ENCODE assay signal across 14 cellular contexts in the genomic region with DNA sequence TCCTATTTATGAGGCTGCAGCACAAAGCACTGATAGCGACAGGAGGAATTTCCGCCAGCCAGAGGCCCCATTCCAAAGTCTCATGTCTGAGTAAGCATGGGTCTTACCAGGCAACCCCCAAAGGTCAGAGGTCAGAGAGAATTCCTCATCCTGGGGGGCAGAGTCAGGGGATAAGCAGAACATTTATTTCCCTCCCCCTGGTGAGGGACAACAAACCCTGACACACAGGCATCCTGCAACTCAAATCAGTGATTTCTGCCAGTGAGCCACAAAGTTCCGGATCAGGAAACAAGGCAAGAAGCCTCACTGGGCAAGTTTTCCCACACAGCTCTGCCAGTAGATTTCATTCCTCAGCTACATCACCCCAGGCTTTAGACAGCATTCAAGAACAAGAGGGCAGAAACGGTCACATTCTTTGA. TPM values are rescaled to one million over a fixed set of nuclear protein-coding genes. Genes with fewer than 3 reads are reported as not detected.
DNase-seq lines count a peak whose midpoint lies in the region; ATAC-seq and TF ChIP-seq lines count a peak whose summit lies in the region.
"Had no signal": no experiment of that assay in that cellular context is flagged by ENCODE, and none has a peak within 500 bp of the region (broad histone marks: within the 10 kb centered on the region; RNA-seq: fewer than 3 reads in every experiment).

No MANE protein-coding gene starts in this region.

- WGBS in adrenal gland, 4 donors = 64 to 71% (median 69%) methylated on average over 4 of the region's 4 CpGs
- WGBS in ovary, 3 donors = 10 to 27% (median 18%) methylated on average over 4 of the region's 4 CpGs

- DNase-seq in ELF-1 (ENCODE audit: low read depth, low spot score) (peak; percentile 85), adrenal gland (peak in 5 of 7 donors; percentile 11 to 62 (median 29)), left ventricle myocardium superior (no peak), ovary (peak in 3 of 5 donors; percentile 26 to 45 (median 37)), DMS 273 (lab: John Stamatoyannopoulos, UW; ENCODE audit: unreplicated experiment) (no peak), SKM-1 treated with dmso at 0.1 percent for 144 hours (lab: John Stamatoyannopoulos, UW; ENCODE audit: unreplicated experiment) (no peak)
- DNase-seq in central memory CD4-positive, alpha-beta T cell = no peak
- DNase-seq: activated CD4-positive, CD25-positive, alpha-beta regulatory T cell; activated naive CD4-positive, alpha-beta T cell; midbrain; MM.1S; NK-92 treated with Interleukin-12 subunit alpha and Interleukin-12 subunit beta, amount 100 ng/mL, for 24 hours; stimulated activated CD4-positive, alpha-beta T cell treated with anti-CD3 and anti-CD28 coated beads, Interleukin-1b, Interleukin-23, amount 100 ng/mL, for 48 hours had no signal

- TF ChIP-seq POLR2A in adrenal gland (IDR thresholded peaks at IDR 0.05) (no peak), ovary (IDR thresholded peaks at IDR 0.05) (no peak)

- H3K36me3 ChIP-seq in adrenal gland (replicated peaks in 1 of 2) = no peaks in the 10 kb centered on the region
- H3K36me3 ChIP-seq in ovary = no peaks in the 10 kb centered on the region

- H3K27me3 ChIP-seq in adrenal gland = no peaks in the 10 kb centered on the region
- H3K27me3 ChIP-seq in ovary = no peaks in the 10 kb centered on the region

- H3K4me1 ChIP-seq in adrenal gland (replicated peaks in 1 of 2) (peaks cover 0 to 49% of the 10 kb centered on the region in 2 donors), ovary (ENCODE audit: insufficient read depth) (peaks cover 18% of the 10 kb centered on the region)

- TF ChIP-seq EP300 in ovary (IDR thresholded peaks at IDR 0.05) = no peak

- ATAC-seq in left ventricle myocardium superior (peak; percentile 29), HG02870 (IDR thresholded peaks at IDR 0.05; ENCODE audit: unreplicated experiment) (no peak)

- H3K9me3 ChIP-seq in adrenal gland (replicated peaks in 1 of 3) (no peaks in the 10 kb centered on the region), ovary (no peaks in the 10 kb centered on the region)

- intact Hi-C loops in adrenal gland (cut with DNase I) = loop anchor here in 1 of 2 donors (10.0 kb wide), 1 partner anchor 80 kb away; the partner anchor contains the start of gene RXFP3
- intact Hi-C loops in left ventricle myocardium superior (cut with micrococcal nuclease) = no loop called here
- intact Hi-C loops in ovary (cut with DNase I) = no loop called here

- H3K27ac ChIP-seq in adrenal gland = peak overlapping the region in 1 of 5 donors; percentile 45
- no peak overlapping the region for H3K27ac ChIP-seq in ovary

- TF ChIP-seq CTCF in adrenal gland (IDR thresholded peaks at IDR 0.05) = no peak
- no peak for TF ChIP-seq CTCF in ovary (IDR thresholded peaks at IDR 0.05)

- H3K4me3 ChIP-seq in adrenal gland (no peak overlapping the region), ovary (no peak overlapping the region)

RNA-seq across cellular contexts. Expression of gene ADAMTS12, which starts 37.0 kb away (rescaled TPM):
- 10 to 100 TPM in 6 of 8 donors, 1 to 10 TPM in 2; 2.1 to 25.4 (median 14.3) TPM for total RNA-seq in adrenal gland
- polyA plus RNA-seq in adrenal gland = 1 to 10 TPM; 1.9 to 9.0 (median 5.1) TPM
- total RNA-seq in left ventricle myocardium superior = 1.4 TPM
- total RNA-seq in ovary = 1 to 10 TPM; 2.9 to 9.8 (median 5.5) TPM
- 1 to 10 TPM; 5.0 to 9.2 TPM for polyA plus RNA-seq in ovary

Comparison
In these comparisons a context has a peak if more than half of its experiments do, and no peak if none do; other contexts are left out.
1. DNase-seq: peak in ELF-1 (single experiment), adrenal gland (5 of 7) and ovary (3 of 5); none in left ventricle myocardium superior (single experiment), DMS 273 (single experiment), SKM-1 treated with dmso at 0.1 percent for 144 hours (single experiment) and central memory CD4-positive, alpha-beta T cell (single experiment).